Comparison of ENCODE assay signal across 8 cellular contexts in genomic region chr17:63698886-63699637, GRCh38. TPM values are rescaled to one million over a fixed set of nuclear protein-coding genes. Genes with fewer than 3 reads are reported as not detected.
A peak's percentile ranks its signal among the peaks of the same experiment; 100 is the strongest.
DNase-seq lines count a peak whose midpoint lies in the region; ATAC-seq, FAIRE-seq and TF ChIP-seq lines count a peak whose summit lies in the region.

No MANE protein-coding gene starts in this region.

- peak; percentile 83 for FAIRE-seq in GM12892 (lab: Jason Lieb, UNC)

- no peaks in the 10 kb centered on the region for H3K36me3 ChIP-seq in SJCRH30

- H3K27ac ChIP-seq in SJCRH30 (peak overlapping the region; percentile 45; the same call in 1 of the 2 replicates), right cardiac atrium (ENCODE audit: low read length) (no peak overlapping the region)

- ATAC-seq in HG02884 (IDR thresholded peaks at IDR 0.05; ENCODE audit: unreplicated experiment): peak; percentile 33
- peak; percentile 14 to 20 for ATAC-seq in right cardiac atrium
- ATAC-seq in HG03139 (IDR thresholded peaks at IDR 0.05; ENCODE audit: unreplicated experiment): no peak
- ATAC-seq in HG02938 (IDR thresholded peaks at IDR 0.05; ENCODE audit: unreplicated experiment): no peak

- 0 out of 2 replicates have a peak, but pooled peaks have one; percentile 11 for TF ChIP-seq POLR2A in GM12892 (IDR thresholded peaks at IDR 0.05; ENCODE audit: low read depth, low read length)

- H3K4me1 ChIP-seq in SJCRH30: no peaks in the 10 kb centered on the region; the same call in 1 of the 2 replicates
- no peaks in the 10 kb centered on the region for H3K4me1 ChIP-seq in right cardiac atrium (ENCODE audit: control insufficient read depth, insufficient read depth, low read length)

- DNase-seq in GM12892 (ENCODE audit: insufficient read length) (peak; percentile 68), SJCRH30 (peak; percentile 55 to 60), right cardiac atrium (peak; percentile 66 to 89 (median 85)), skeletal muscle cell (ENCODE audit: low read depth) (no peak)
- peak; percentile 42 to 91 (median 66) for DNase-seq in activated naive CD4-positive, alpha-beta T cell (lab: John Stamatoyannopoulos, UW)

- WGBS in right cardiac atrium: 16% methylated on average over 45 of the region's 45 CpGs

- H3K4me3 ChIP-seq in SJCRH30 (peak overlapping the region; percentile 97), right cardiac atrium (ENCODE audit: low read length) (peak overlapping the region; percentile 82), skeletal muscle cell (ENCODE audit: low read depth, low read length) (peak overlapping the region; percentile 53)

- H3K9me3 ChIP-seq in SJCRH30 (replicated peaks) (no peaks in the 10 kb centered on the region), right cardiac atrium (ENCODE audit: control insufficient read depth, low read length) (no peaks in the 10 kb centered on the region)

- no peaks in the 10 kb centered on the region for H3K27me3 ChIP-seq in SJCRH30
- H3K27me3 ChIP-seq in right cardiac atrium (ENCODE audit: control insufficient read depth, insufficient read depth): no peaks in the 10 kb centered on the region

- intact Hi-C loops in right cardiac atrium (cut with DNase I): no loop called here

RNA-seq across cellular contexts. Expression of gene LIMD2, which starts 0.9 kb away (rescaled TPM):
- polyA plus RNA-seq in GM12892 (2012; ENCODE audit: missing spikeins): 79.9 TPM
- 23.1 and 23.2 TPM in 2 replicates for total RNA-seq in SJCRH30 (2014; rRNA removed; shearing (Covaris generic))
- total RNA-seq in right cardiac atrium: 10 to 100 TPM in 1 of 4 donors, 1 to 10 TPM in 3; 7.9 to 13.8 (median 8.2) TPM
- polyA plus RNA-seq in right cardiac atrium: 8.7 TPM

RNA-seq across cellular contexts. Expression of gene STRADA, which starts 42.5 kb away (rescaled TPM):
- polyA plus RNA-seq in GM12892 (2012; ENCODE audit: missing spikeins): 48.4 TPM
- total RNA-seq in SJCRH30 (2014; rRNA removed; shearing (Covaris generic)): 16.8 and 23.2 TPM in 2 replicates
- 10 to 100 TPM; 24.2 to 26.8 (median 25.3) TPM for total RNA-seq in right cardiac atrium
- polyA plus RNA-seq in right cardiac atrium: 22.0 TPM

Comparison
In these comparisons a context has a peak if more than half of its experiments do, and no peak if none do; other contexts are left out.
1. ATAC-seq: peak in HG02884 (single experiment) and right cardiac atrium (2 of 2); none in HG03139 (single experiment) and HG02938 (single experiment).
2. Peak in every context shown above with its lines, with median percentiles within 50 percentile points of each other: H3K4me3 ChIP-seq.